20 cellular contexts compared by ENCODE assay signal in genomic region chr2:240304746-240305161, GRCh38.
DNase-seq lines count a peak whose midpoint lies in the region; ATAC-seq and TF ChIP-seq lines count a peak whose summit lies in the region.
"Had no signal": no experiment of that assay in that cellular context is flagged by ENCODE, and none has a peak within 500 bp of the region (broad histone marks: within the 10 kb centered on the region; RNA-seq: fewer than 3 reads in every experiment).

No MANE protein-coding gene starts in this region.

- H3K27ac ChIP-seq in heart left ventricle (no peak overlapping the region), osteoblast (ENCODE audit: low read depth, low read length) (no peak overlapping the region), vagina (no peak overlapping the region)
- H3K27ac ChIP-seq: A549, HL-60, SJSA1 had no signal

- WGBS in heart left ventricle, 4 donors = 80 to 86% (median 83%) methylated on average over 12 of the region's 12 CpGs

- H3K4me3 ChIP-seq in heart left ventricle = no peak overlapping the region
- H3K4me3 ChIP-seq in osteoblast (ENCODE audit: insufficient read depth, low read length) = no peak overlapping the region
- H3K4me3 ChIP-seq in vagina = no peak overlapping the region
- H3K4me3 ChIP-seq: A549, SJSA1 had no signal

- no peaks in the 10 kb centered on the region for H4K20me1 ChIP-seq in osteoblast (ENCODE audit: insufficient read depth, low read length)

- no peaks in the 10 kb centered on the region for H3K79me2 ChIP-seq in osteoblast (ENCODE audit: insufficient read depth, low read length)

- ATAC-seq in heart left ventricle = no peak
- ATAC-seq: A549 had no signal

- H3K36me3 Mint-ChIP-seq in T-helper 2 cell treated with Interferon-gamma antibody and Interleukin-4, amounts not matched to agents 5 μg/mL and 100 μg/mL, for 36 hours (ENCODE audit: low read depth) = no peaks in the 10 kb centered on the region

- H3K4me3 Mint-ChIP-seq in T-helper 2 cell treated with Interferon-gamma antibody and Interleukin-4, amounts not matched to agents 5 μg/mL and 100 μg/mL, for 36 hours = no peak overlapping the region

- no peak overlapping the region for H2AFZ ChIP-seq in osteoblast (ENCODE audit: low read length)

- TF ChIP-seq CTCF in heart left ventricle (IDR thresholded peaks at IDR 0.05) = no peak
- no peak for TF ChIP-seq CTCF in osteoblast (IDR thresholded peaks at IDR 0.05; ENCODE audit: extremely low read depth, low read depth, low read length)
- no peak for TF ChIP-seq CTCF in vagina (IDR thresholded peaks at IDR 0.05)

- no peak overlapping the region for H3K4me2 ChIP-seq in osteoblast (ENCODE audit: insufficient read depth, low read length)
- H3K4me2 ChIP-seq: A549 had no signal

- H3K4me1 Mint-ChIP-seq in T-helper 2 cell treated with Interferon-gamma antibody and Interleukin-4, amounts not matched to agents 5 μg/mL and 100 μg/mL, for 36 hours (ENCODE audit: low read depth) = no peaks in the 10 kb centered on the region

- intact Hi-C loops in cardiac septum (cut with DNase I) = loop anchor here (5.0 kb wide), 1 partner anchor 48 kb away; no protein-coding TSS in a partner anchor
- intact Hi-C loops in heart left ventricle (cut with DNase I) = no loop called here
- intact Hi-C loops in vagina (cut with DNase I) = no loop called here

- H3K9me3 ChIP-seq in heart left ventricle (no peaks in the 10 kb centered on the region), osteoblast (ENCODE audit: low read depth, low read length) (no peaks in the 10 kb centered on the region), vagina (no peaks in the 10 kb centered on the region)
- H3K9me3 ChIP-seq: A549, BE2C, SJSA1 had no signal

- H3K36me3 ChIP-seq in heart left ventricle (no peaks in the 10 kb centered on the region), osteoblast (ENCODE audit: insufficient read depth, low read length) (no peaks in the 10 kb centered on the region), vagina (no peaks in the 10 kb centered on the region)
- H3K36me3 ChIP-seq: BE2C, SJSA1 had no signal

- no peaks in the 10 kb centered on the region for H3K9me3 Mint-ChIP-seq in T-helper 2 cell treated with Interferon-gamma antibody and Interleukin-4, amounts not matched to agents 5 μg/mL and 100 μg/mL, for 36 hours

- peaks cover 4% of the 10 kb centered on the region for H3K27me3 Mint-ChIP-seq in T-helper 2 cell treated with Interferon-gamma antibody and Interleukin-4, amounts not matched to agents 5 μg/mL and 100 μg/mL, for 36 hours (ENCODE audit: low read depth)

- TF ChIP-seq POLR2A in heart left ventricle (IDR thresholded peaks at IDR 0.05) (no peak), vagina (IDR thresholded peaks at IDR 0.05) (no peak)

- DNase-seq in cardiac septum (ENCODE audit: low spot score) = peak; percentile 66
- no peak for DNase-seq in heart left ventricle
- peak; percentile 23 for DNase-seq in activated CD8-positive, alpha-beta memory T cell treated with anti-CD3 and anti-CD28 coated beads, Interleukin-2, amount 50 U/mL, for 48 hours
- DNase-seq in osteoblast (ENCODE audit: insufficient read length, low spot score, missing footprints) = peak; percentile 51
- peak; percentile 83 to 96 for DNase-seq in vagina (ENCODE audit: extremely low spot score in 2 of 2)
- no peak for DNase-seq in hypothalamus (lab: John Stamatoyannopoulos, UW)
- no peak for DNase-seq in inferior parietal cortex (ENCODE audit: extremely low spot score)
- DNase-seq in T-helper 2 cell treated with Interferon-gamma antibody and Interleukin-4, amounts not matched to agents 5 μg/mL and 100 μg/mL, for 36 hours (ENCODE audit: low spot score) = no peak
- DNase-seq: BE2C, KG1, NCI-H1105, NCI-H2081, NCI-H2171, NCI-H345, NCI-H524, NCI-H82, OCI-M1 had no signal

- H3K27ac Mint-ChIP-seq in T-helper 2 cell treated with Interferon-gamma antibody and Interleukin-4, amounts not matched to agents 5 μg/mL and 100 μg/mL, for 36 hours = no peak overlapping the region

- H3K27me3 ChIP-seq in heart left ventricle (peaks cover 0 to 3% (median 0%) of the 10 kb centered on the region in 9 donors), osteoblast (ENCODE audit: insufficient read depth, low read length) (peaks cover 2% of the 10 kb centered on the region), vagina (no peaks in the 10 kb centered on the region)
- H3K27me3 ChIP-seq: BE2C had no signal

- H3K4me1 ChIP-seq in heart left ventricle = no peaks in the 10 kb centered on the region
- no peaks in the 10 kb centered on the region for H3K4me1 ChIP-seq in osteoblast (ENCODE audit: insufficient read depth, low read length)
- no peaks in the 10 kb centered on the region for H3K4me1 ChIP-seq in vagina
- H3K4me1 ChIP-seq: A549, SJSA1 had no signal

Comparison
In these comparisons a context has a peak if more than half of its experiments do, and no peak if none do; other contexts are left out.
1. DNase-seq: peak in cardiac septum (single experiment), activated CD8-positive, alpha-beta memory T cell treated with anti-CD3 and anti-CD28 coated beads, Interleukin-2, amount 50 U/mL, for 48 hours (single experiment), osteoblast (single experiment) and vagina (2 of 2); none in heart left ventricle (0 of 5), hypothalamus (0 of 51), inferior parietal cortex (single experiment) and T-helper 2 cell treated with Interferon-gamma antibody and Interleukin-4, amounts not matched to agents 5 μg/mL and 100 μg/mL, for 36 hours (single experiment).